In the genomic region with DNA sequence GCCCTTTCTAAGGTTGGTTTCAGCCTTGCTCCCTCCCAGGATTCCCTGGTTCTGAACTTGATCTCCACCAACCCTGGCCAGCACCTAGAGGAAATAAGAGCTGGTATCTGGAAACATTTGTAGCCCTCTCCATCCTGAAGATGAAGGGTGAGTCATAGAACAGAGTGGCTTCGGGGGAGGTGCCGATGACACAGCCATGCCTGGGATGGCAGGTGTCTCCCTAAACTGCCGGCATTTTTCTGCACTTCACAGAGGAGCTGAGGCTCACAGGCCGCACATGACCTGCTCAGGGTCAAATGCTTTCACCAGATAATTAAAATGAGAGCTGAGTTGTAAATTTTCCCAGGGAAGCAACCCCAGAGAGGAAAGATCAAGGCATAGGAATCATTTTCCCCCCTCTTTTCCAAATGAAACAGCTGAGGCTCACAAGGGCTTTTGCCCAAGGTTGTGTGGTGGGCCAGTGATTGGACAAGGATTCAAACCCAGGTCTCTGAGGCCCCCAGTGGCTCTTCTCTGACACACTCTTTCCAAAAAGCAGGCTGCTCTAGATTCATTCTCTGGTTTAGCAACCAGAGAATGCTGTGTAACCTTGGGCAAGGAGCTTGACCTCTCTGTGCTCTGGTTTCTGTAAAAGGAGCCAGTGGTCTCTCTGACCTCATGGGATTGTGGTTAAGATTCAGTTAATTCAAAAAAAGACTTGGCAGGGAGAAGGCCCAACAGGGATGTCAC, we compare ENCODE assay signal across 8 cellular contexts. TPM values are rescaled to one million over a fixed set of nuclear protein-coding genes. Genes with fewer than 3 reads are reported as not detected.
DNase-seq lines count a peak whose midpoint lies in the region; TF ChIP-seq lines count a peak whose summit lies in the region.

No MANE protein-coding gene starts in this region.

- H3K79me2 ChIP-seq in OCI-LY3 (ENCODE audit: low read length): no peaks in the 10 kb centered on the region

- peak; percentile 9 for DNase-seq in DMS79 (lab: John Stamatoyannopoulos, UW)
- DNase-seq in DMS79 treated with DMSO at 0.1 percent for 48 hours (lab: John Stamatoyannopoulos, UW): no peak
- DNase-seq in myocyte (ENCODE audit: low read depth): peak; percentile 88
- DNase-seq in vagina (ENCODE audit: extremely low spot score in 2 of 2): no peak
- no peak for DNase-seq in dedifferentiated amniotic fluid mesenchymal stem cell (ENCODE audit: extremely low spot score)
- DNase-seq in effector CD8-positive, alpha-beta T cell (lab: John Stamatoyannopoulos, UW): no peak

- no peaks in the 10 kb centered on the region for H3K27me3 ChIP-seq in OCI-LY3 (ENCODE audit: low read depth, low read length)
- H3K27me3 ChIP-seq in vagina: no peaks in the 10 kb centered on the region

- H3K9ac ChIP-seq in OCI-LY3 (ENCODE audit: low read length): peak overlapping the region; percentile 59

- intact Hi-C loops in vagina (cut with DNase I): loop anchor here (5.0 kb wide), 1 partner anchor 75 kb away; the partner anchor contains the start of gene TMEM161A

- H4K20me1 ChIP-seq in OCI-LY3 (ENCODE audit: insufficient read depth, low read length): no peaks in the 10 kb centered on the region

- no peak overlapping the region for H3K27ac ChIP-seq in OCI-LY3 (ENCODE audit: low read length)
- H3K27ac ChIP-seq in cingulate gyrus (ENCODE audit: low read depth, low read length): peak overlapping the region; percentile 80
- H3K27ac ChIP-seq in vagina: peak overlapping the region; percentile 77

- H3K4me1 ChIP-seq in OCI-LY3 (ENCODE audit: low read length): peaks cover 15% of the 10 kb centered on the region
- H3K4me1 ChIP-seq in vagina: peaks cover 21% of the 10 kb centered on the region

- H3K9me3 ChIP-seq in OCI-LY3 (ENCODE audit: insufficient read depth, low read length): no peaks in the 10 kb centered on the region
- H3K9me3 ChIP-seq in vagina: no peaks in the 10 kb centered on the region

- peak overlapping the region; percentile 91 for H3K4me2 ChIP-seq in OCI-LY3 (ENCODE audit: low read length)

- no peak for TF ChIP-seq POLR2A in vagina (IDR thresholded peaks at IDR 0.05)

- TF ChIP-seq CTCF in OCI-LY3 (IDR thresholded peaks at IDR 0.05; ENCODE audit: low read depth, low read length) (no peak), vagina (IDR thresholded peaks at IDR 0.05) (no peak)

- peak overlapping the region; percentile 89 for H3K4me3 ChIP-seq in OCI-LY3 (ENCODE audit: low read length)
- peak overlapping the region; percentile 86 to 89 for H3K4me3 ChIP-seq in vagina

- H2AFZ ChIP-seq in OCI-LY3 (ENCODE audit: low read depth, low read length): no peak overlapping the region

- H3K36me3 ChIP-seq in OCI-LY3 (replicated peaks; ENCODE audit: low read depth, low read length): peaks cover 4% of the 10 kb centered on the region
- peaks cover 0 to 1% of the 10 kb centered on the region in 2 donors for H3K36me3 ChIP-seq in vagina

RNA-seq across cellular contexts. Expression of gene SLC25A42, which starts 1.2 kb away (rescaled TPM):
- 24.6 and 28.1 TPM in 2 replicates for total RNA-seq in myocyte
- 11.5 TPM for polyA plus RNA-seq in myocyte (2012)
- 6.6 TPM for total RNA-seq in vagina

RNA-seq across cellular contexts. Expression of gene ARMC6, which starts 29.2 kb away (rescaled TPM):
- total RNA-seq in myocyte (51.4 and 55.8 TPM in 2 replicates), vagina (26.5 TPM)
- 28.6 TPM for polyA plus RNA-seq in myocyte (2012)

RNA-seq across cellular contexts. Expression of gene SUGP2, which starts 29.3 kb away (rescaled TPM):
- total RNA-seq in myocyte (90.9 and 101 TPM in 2 replicates), vagina (57.9 TPM)
- 63.8 TPM for polyA plus RNA-seq in myocyte (2012)

Comparison
In these comparisons a context has a peak if more than half of its experiments do, and no peak if none do; other contexts are left out.
1. DNase-seq: peak in DMS79 (single experiment) and myocyte (single experiment); none in DMS79 treated with DMSO at 0.1 percent for 48 hours (single experiment), vagina (0 of 2), dedifferentiated amniotic fluid mesenchymal stem cell (single experiment) and effector CD8-positive, alpha-beta T cell (single experiment).